Comparison of ENCODE assay signal across 8 cellular contexts in the genomic region with DNA sequence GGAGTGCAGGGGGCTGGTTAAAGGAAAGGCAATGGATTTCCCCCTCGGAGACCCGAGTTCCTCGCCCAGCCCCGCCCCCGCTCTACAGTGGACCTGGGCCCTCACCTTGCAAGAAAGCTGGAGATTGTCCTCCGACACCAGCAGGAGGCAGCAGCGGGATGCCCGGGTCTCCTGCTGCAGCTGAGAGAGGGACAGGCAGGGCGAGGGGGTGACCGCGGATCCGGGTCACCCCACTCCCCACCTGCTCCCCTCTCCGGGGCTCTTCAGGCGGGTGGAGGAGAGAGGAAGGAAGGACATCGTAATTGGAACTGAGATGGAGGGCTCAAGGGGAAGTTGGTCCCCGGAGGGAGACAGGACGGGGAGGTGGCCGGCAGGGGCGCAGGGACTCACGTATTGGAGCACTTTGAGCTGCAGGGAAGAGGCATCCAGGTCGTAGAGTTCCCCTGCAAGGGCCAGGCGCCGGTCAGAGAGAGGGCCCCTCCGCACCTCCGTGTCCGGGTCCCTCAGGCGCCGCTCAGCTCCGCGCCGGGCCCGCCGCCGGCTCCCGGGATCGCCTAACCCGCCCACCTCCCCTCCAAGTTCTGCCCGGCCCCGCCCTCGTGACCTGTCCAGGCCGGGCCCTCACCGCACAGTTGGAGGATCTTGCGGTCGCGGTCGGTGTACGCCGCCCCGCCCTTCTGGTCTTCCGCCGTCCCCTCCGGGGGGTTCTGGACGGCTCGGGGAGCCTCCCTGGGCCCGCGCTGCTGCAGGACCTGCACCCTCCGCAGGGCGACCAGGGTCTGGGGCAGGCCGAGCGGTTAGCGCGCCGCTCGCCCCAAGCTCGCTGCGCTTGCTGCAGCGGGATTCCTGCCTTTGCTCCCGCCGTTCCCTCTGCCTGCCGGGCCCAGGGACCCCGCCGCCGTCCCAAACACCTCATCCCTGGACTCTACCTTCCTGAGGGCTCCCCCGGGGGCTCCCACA.
DNase-seq lines count a peak whose midpoint lies in the region; ATAC-seq, FAIRE-seq and TF ChIP-seq lines count a peak whose summit lies in the region.

No MANE protein-coding gene starts in this region.

- H3K27ac Mint-ChIP-seq in natural killer cell = peak overlapping the region in 1 of 2 donors; percentile 72

- H3K27me3 ChIP-seq in ACC112 (ENCODE audit: insufficient read depth, low read length) (peaks cover 68% of the 10 kb centered on the region), vagina (no peaks in the 10 kb centered on the region)
- H3K27me3 ChIP-seq in effector memory CD4-positive, alpha-beta T cell (replicated peaks; ENCODE audit: control insufficient read depth, insufficient read depth, low read length, poor library complexity, severe bottlenecking) = peaks cover 10% of the 10 kb centered on the region

- peaks cover 37 to 55% of the 10 kb centered on the region in 2 donors for H3K4me1 Mint-ChIP-seq in natural killer cell

- no peaks in the 10 kb centered on the region for H3K9me3 Mint-ChIP-seq in natural killer cell

- no peaks in the 10 kb centered on the region for H3K36me3 Mint-ChIP-seq in natural killer cell

- no peak overlapping the region for H3K27ac ChIP-seq in ACC112 (ENCODE audit: low read depth, low read length)
- H3K27ac ChIP-seq in effector memory CD4-positive, alpha-beta T cell (ENCODE audit: insufficient read depth, low read length, poor library complexity, severe bottlenecking) = no peak overlapping the region
- H3K27ac ChIP-seq in vagina = no peak overlapping the region

- H3K4me3 Mint-ChIP-seq in natural killer cell = peak overlapping the region; percentile 82

- H3K27me3 Mint-ChIP-seq in natural killer cell (ENCODE audit: low read depth in 2 of 2) = peaks cover 52 to 57% of the 10 kb centered on the region in 2 donors

- FAIRE-seq in HTR-8/SVneo (lab: Jason Lieb, UNC) = no peak

- H3K79me2 ChIP-seq in ACC112 (ENCODE audit: control insufficient read depth, insufficient read depth, low read length, unreplicated experiment) = no peaks in the 10 kb centered on the region

- H3K36me3 ChIP-seq in ACC112 (ENCODE audit: insufficient read depth, low read length) (no peaks in the 10 kb centered on the region), vagina (no peaks in the 10 kb centered on the region)
- no peaks in the 10 kb centered on the region for H3K36me3 ChIP-seq in effector memory CD4-positive, alpha-beta T cell (ENCODE audit: control insufficient read depth, insufficient read depth, low read length)

- intact Hi-C loops in natural killer cell (cut with micrococcal nuclease) = loop anchor here (5.0 to 10.0 kb wide), 2 partner anchors 255 to 587 kb away; no protein-coding TSS in a partner anchor
- intact Hi-C loops in vagina (cut with DNase I) = no loop called here

- H3K4me3 ChIP-seq in ACC112 (ENCODE audit: low read depth, low read length) = peak overlapping the region; percentile 21; the same call in 1 of the 2 replicates
- H3K4me3 ChIP-seq in HFF-Myc (replicated peaks; ENCODE audit: low read depth, low read length) = no peak overlapping the region
- H3K4me3 ChIP-seq in effector memory CD4-positive, alpha-beta T cell (ENCODE audit: insufficient read depth, low read depth, low read length, poor library complexity, severe bottlenecking) = peak overlapping the region; percentile 29
- peak overlapping the region; percentile 18 to 35 for H3K4me3 ChIP-seq in vagina

- H3K4me1 ChIP-seq in ACC112 (ENCODE audit: control insufficient read depth, insufficient read depth, low read length, unreplicated experiment) = peaks cover 2% of the 10 kb centered on the region
- H3K4me1 ChIP-seq in effector memory CD4-positive, alpha-beta T cell (ENCODE audit: control insufficient read depth, insufficient read depth, low read length, poor library complexity, severe bottlenecking) = peaks cover 21% of the 10 kb centered on the region
- H3K4me1 ChIP-seq in vagina = peaks cover 18% of the 10 kb centered on the region

- TF ChIP-seq POLR2A in vagina (IDR thresholded peaks at IDR 0.05) = no peak

- TF ChIP-seq CTCF in HFF-Myc (IDR thresholded peaks at IDR 0.05; ENCODE audit: low read depth, low read length, missing control alignments) (peak; percentile 37), natural killer cell (IDR thresholded peaks at IDR 0.05) (peak; percentile 54), vagina (IDR thresholded peaks at IDR 0.05) (peak in 1 of 3 experiments; percentile 7)

- peak; percentile 22 to 50 (median 29) for ATAC-seq in natural killer cell

- H3K9me3 ChIP-seq in effector memory CD4-positive, alpha-beta T cell (ENCODE audit: control insufficient read depth, low read length) = no peaks in the 10 kb centered on the region
- no peaks in the 10 kb centered on the region for H3K9me3 ChIP-seq in vagina

- DNase-seq in HFF-Myc (ENCODE audit: extremely low read depth, low read depth) (no peak), natural killer cell (no peak), vagina (ENCODE audit: extremely low spot score in 2 of 2) (no peak), HTR-8/SVneo (ENCODE audit: insufficient read length, low spot score) (no peak), NCI-H2107 treated with DMSO at 0.1 percent for 48 hours (lab: John Stamatoyannopoulos, UW; ENCODE audit: unreplicated experiment) (no peak)
- DNase-seq in activated CD4-positive, alpha-beta T cell treated with anti-CD3 and anti-CD28 coated beads for 24 hours (ENCODE audit: low read depth in 2 of 2) = peak; percentile 33 to 47
- peak in 2 of 3 donors; percentile 20 to 26 for DNase-seq in effector memory CD4-positive, alpha-beta T cell

- no peak overlapping the region for H2AFZ ChIP-seq in ACC112 (ENCODE audit: low read length, unreplicated experiment)

Comparison
In these comparisons a context has a peak if more than half of its experiments do, and no peak if none do; other contexts are left out.
1. DNase-seq: peak in activated CD4-positive, alpha-beta T cell treated with anti-CD3 and anti-CD28 coated beads for 24 hours (2 of 2) and effector memory CD4-positive, alpha-beta T cell (2 of 3); none in HFF-Myc (single experiment), natural killer cell (single experiment), vagina (0 of 2), HTR-8/SVneo (single experiment) and NCI-H2107 treated with DMSO at 0.1 percent for 48 hours (single experiment).